Comparison of ENCODE assay signal across 1 cellular context in genomic region chr7:5430612-5430947, GRCh38.
TF ChIP-seq lines count a peak whose summit lies in the region.

No MANE protein-coding gene starts in this region.

TF ChIP-seq in GM23338, 12 proteins besides CTCF, POLR2A, EP300 and RAD21 (continued from another document):
- TF ChIP-seq REST (IDR thresholded peaks at IDR 0.05; ENCODE audit: unreplicated experiment) (no peak), STAT1 (IDR thresholded peaks at IDR 0.05; ENCODE audit: unreplicated experiment) (no peak), EZH2 (IDR thresholded peaks at IDR 0.05; ENCODE audit: low read depth, unreplicated experiment) (no peak)
